In genomic region chr14:99511421-99512109, GRCh38 we compare ENCODE assay signal across 11 cellular contexts. TPM values are rescaled to one million over a fixed set of nuclear protein-coding genes. Genes with fewer than 3 reads are reported as not detected.
DNase-seq lines count a peak whose midpoint lies in the region; ATAC-seq and TF ChIP-seq lines count a peak whose summit lies in the region.
"Had no signal": no experiment of that assay in that cellular context is flagged by ENCODE, and none has a peak within 500 bp of the region (broad histone marks: within the 10 kb centered on the region; RNA-seq: fewer than 3 reads in every experiment).

No MANE protein-coding gene starts in this region.

- 67 to 80% (median 77%) methylated on average over 11 to 12 of the region's 12 CpGs for WGBS in stomach, 5 donors

- TF ChIP-seq POLR2A in stomach (IDR thresholded peaks at IDR 0.05) = no peak

- no peak for TF ChIP-seq EP300 in stomach (IDR thresholded peaks at IDR 0.05)

- TF ChIP-seq CTCF in HEK293 (tag by site-specific recombination; IDR thresholded peaks at IDR 0.05) = no peak
- no peak for TF ChIP-seq CTCF in stomach (IDR thresholded peaks at IDR 0.05)

- H3K27me3 ChIP-seq in stomach = no peaks in the 10 kb centered on the region

- H3K4me3 ChIP-seq in HEK293 (ENCODE audit: low read depth, low read length) (no peak overlapping the region), stomach (no peak overlapping the region)
- H3K4me3 ChIP-seq: HAP-1 had no signal

- no peaks in the 10 kb centered on the region for H3K4me1 ChIP-seq in HEK293 (ENCODE audit: control insufficient read depth, insufficient read depth, low read length)
- peaks cover 5 to 35% (median 17%) of the 10 kb centered on the region in 4 donors for H3K4me1 ChIP-seq in stomach
- H3K4me1 ChIP-seq: HAP-1 had no signal

- H3K27ac ChIP-seq in HEK293 (ENCODE audit: extremely low read depth, low read depth, low read length) (no peak overlapping the region), stomach (peak overlapping the region in 4 of 5 donors; percentile 12 to 69 (median 36))

- H3K36me3 ChIP-seq in HEK293 (ENCODE audit: control insufficient read depth in 2 of 2, insufficient read depth in 1 of 2, low read length in 2 of 2) = peaks cover 8 to 79% of the 10 kb centered on the region in 2 experiments; a peak in 2 of 3 replicates
- peaks cover 33 to 100% (median 94%) of the 10 kb centered on the region in 4 donors for H3K36me3 ChIP-seq in stomach

- intact Hi-C loops in stomach (cut with DNase I; ENCODE audit: low total_unique reads) = no loop called here

- POLR2A ChIA-PET in HEK293 (lab: Yijun Ruan, JAX) = no interaction called here

- no peaks in the 10 kb centered on the region for H3K9me3 ChIP-seq in HEK293 (ENCODE audit: control insufficient read depth, insufficient read depth, low read depth, low read length)
- H3K9me3 ChIP-seq in stomach = no peaks in the 10 kb centered on the region
- H3K9me3 ChIP-seq: HAP-1 had no signal

- CTCF ChIA-PET in HEK293 (lab: Yijun Ruan, JAX) = no interaction called here

- DNase-seq in cerebellum (ENCODE audit: low spot score) (peak; percentile 14), hippocampal formation (lab: John Stamatoyannopoulos, UW) (peak; percentile 11 to 43), stomach (no peak), HT-29 (ENCODE audit: low spot score) (no peak), cerebellar cortex (ENCODE audit: low spot score) (no peak)
- DNase-seq: activated gamma-delta T cell treated with Interleukin-2 at 50 U/mL for 16 hours; stimulated activated naive CD8-positive, alpha-beta T cell treated with anti-CD3 and anti-CD28 coated beads, Interleukin-15, amount 100 ng/mL, for 72 hours had no signal

- ATAC-seq in GM19463 (IDR thresholded peaks at IDR 0.05; ENCODE audit: unreplicated experiment) (no peak), HG02571 (IDR thresholded peaks at IDR 0.05; ENCODE audit: unreplicated experiment) (no peak)
- ATAC-seq: stimulated activated naive CD8-positive, alpha-beta T cell treated with anti-CD3 and anti-CD28 coated beads, Interleukin-15, amount 100 ng/mL, for 72 hours had no signal

TF ChIP-seq in HEK293, 187 proteins besides CTCF, POLR2A, EP300 and RAD21:
- TF ChIP-seq ZIC2 (tag by site-specific recombination; IDR thresholded peaks at IDR 0.05) (0 out of 2 replicates have a peak, but pooled peaks have one; percentile 18), ZNF311 (tag by site-specific recombination; IDR thresholded peaks at IDR 0.05; ENCODE audit: borderline replicate concordance) (no peak), ZNF639 (tag by site-specific recombination; IDR thresholded peaks at IDR 0.05) (no peak), ZNF544 (tag by site-specific recombination; IDR thresholded peaks at IDR 0.05) (no peak), ZNF202 (tag by site-specific recombination; IDR thresholded peaks at IDR 0.05; ENCODE audit: borderline replicate concordance) (no peak), ZFP69B (tag by site-specific recombination; IDR thresholded peaks at IDR 0.05) (no peak)
TF ChIP-seq in HEK293: peak in this region for 1.

RNA-seq across cellular contexts. Expression of gene CCNK, which starts 30.4 kb away (rescaled TPM):
- total RNA-seq in cerebellum = 45.5 TPM
- total RNA-seq in stomach = 10 to 100 TPM in 3 of 5 donors, 1 to 10 TPM in 2; 2.3 to 48.3 (median 11.7) TPM
- polyA plus RNA-seq in stomach = 10 to 100 TPM in 2 of 3 donors, 1 to 10 TPM in 1; 9.5 to 16.6 (median 11.0) TPM
- 7.1 and 12.4 TPM in 2 replicates for total RNA-seq in HT-29 (2014; rRNA removed; shearing (Covaris generic))

RNA-seq across cellular contexts. Expression of gene SETD3, which starts 30.9 kb away (rescaled TPM):
- total RNA-seq in cerebellum (44.9 TPM), stomach (100 to 1,000 TPM in 1 of 5 donors, 10 to 100 TPM in 4; 30.4 to 119 (median 51.4) TPM)
- 10 to 100 TPM; 24.1 to 51.6 (median 29.9) TPM for polyA plus RNA-seq in stomach
- total RNA-seq in HT-29 (2014; rRNA removed; shearing (Covaris generic)) = 24.8 and 26.3 TPM in 2 replicates

Comparison
In these comparisons a context has a peak if more than half of its experiments do, and no peak if none do; other contexts are left out.
1. DNase-seq: peak in cerebellum (single experiment) and hippocampal formation (2 of 2); none in stomach (single experiment), HT-29 (single experiment) and cerebellar cortex (single experiment).